Comparison of ENCODE assay signal across 25 cellular contexts in genomic region chr13:37546087-37546486, GRCh38. TPM values are rescaled to one million over a fixed set of nuclear protein-coding genes. Genes with fewer than 3 reads are reported as not detected.
"Had no signal": no experiment of that assay in that cellular context is flagged by ENCODE, and none has a peak within 500 bp of the region (broad histone marks: within the 10 kb centered on the region; RNA-seq: fewer than 3 reads in every experiment).

No MANE protein-coding gene starts in this region.

- H3K27ac Mint-ChIP-seq: naive thymus-derived CD8-positive, alpha-beta T cell; nephron progenitor cell had no signal

- H3K4me3 ChIP-seq: dorsolateral prefrontal cortex, gastrocnemius medialis, lower lobe of right lung, pancreas, right lobe of liver, stomach, thyroid gland, vagina had no signal

- H3K4me3 Mint-ChIP-seq: naive thymus-derived CD8-positive, alpha-beta T cell; nephron progenitor cell had no signal

- H3K36me3 ChIP-seq: gastrocnemius medialis, lower lobe of right lung, neutrophil, pancreas, right lobe of liver, stomach, thyroid gland, vagina had no signal

- H3K27me3 ChIP-seq: dorsolateral prefrontal cortex, gastrocnemius medialis, neutrophil, pancreas, right lobe of liver, stomach, thyroid gland, vagina had no signal

- ATAC-seq: esophagus mucosa; gastrocnemius medialis; left ventricle myocardium superior; lower lobe of right lung; naive thymus-derived CD8-positive, alpha-beta T cell; pancreas; right lobe of liver had no signal

- H3K4me1 Mint-ChIP-seq: naive thymus-derived CD8-positive, alpha-beta T cell; nephron progenitor cell had no signal

- H3K27ac ChIP-seq: dorsolateral prefrontal cortex, epithelial cell of prostate, gastrocnemius medialis, lower lobe of right lung, neutrophil, pancreas, right lobe of liver, stomach, thyroid gland, vagina had no signal

- H3K9me3 ChIP-seq: gastrocnemius medialis, lower lobe of right lung, neutrophil, pancreas, right lobe of liver, thyroid gland, vagina had no signal

- H3K27me3 Mint-ChIP-seq: naive thymus-derived CD8-positive, alpha-beta T cell had no signal

- DNase-seq: dorsolateral prefrontal cortex; effector CD4-positive, alpha-beta T cell; foreskin fibroblast; gastrocnemius medialis; head of caudate nucleus; left ventricle myocardium superior; lower lobe of right lung; naive thymus-derived CD8-positive, alpha-beta T cell; nephron progenitor cell; pancreas; retina; right lobe of liver; small intestine; stimulated activated CD4-positive, alpha-beta T cell treated with anti-CD3 and anti-CD28 coated beads, Interleukin-12 subunit alpha, Interleukin-12 subunit beta, amount 100 ng/mL, for 4 hours; stimulated activated CD4-positive, alpha-beta T cell treated with anti-CD3 and anti-CD28 coated beads, Interleukin-1b, Interleukin-23, amount 100 ng/mL, for 48 hours; stimulated activated CD4-positive, alpha-beta T cell treated with anti-CD3 and anti-CD28 coated beads, Interleukin-4, amount 100 ng/mL, for 1 hour; stimulated activated CD8-positive, alpha-beta memory T cell treated with anti-CD3 and anti-CD28 coated beads, Interleukin-4, amount 100 ng/mL, for 48 hours; stimulated activated naive CD4-positive, alpha-beta T cell treated with Interleukin-2 at 50 U/mL for 16 hours; stomach; thyroid gland; trophoblast cell had no signal

- H3K4me1 ChIP-seq: gastrocnemius medialis, lower lobe of right lung, pancreas, right lobe of liver, stomach, thyroid gland, vagina had no signal

RNA-seq across cellular contexts. Expression of gene POSTN, which starts 52.5 kb away (rescaled TPM):
- total RNA-seq: naive thymus-derived CD8-positive, alpha-beta T cell had no signal
- polyA plus RNA-seq: naive thymus-derived CD8-positive, alpha-beta T cell had no signal
